Comparison of ENCODE assay signal across 8 cellular contexts in genomic region chr12:55797068-55797467, GRCh38. TPM values are rescaled to one million over a fixed set of nuclear protein-coding genes. Genes with fewer than 3 reads are reported as not detected.
DNase-seq lines count a peak whose midpoint lies in the region; ATAC-seq and TF ChIP-seq lines count a peak whose summit lies in the region.

No MANE protein-coding gene starts in this region.

- H3K9me3 Mint-ChIP-seq in neural crest cell, result no peaks in the 10 kb centered on the region

- H3K27ac ChIP-seq in AG04450 (ENCODE audit: low read depth, low read length), result no peak overlapping the region

- peak; percentile 61 for TF ChIP-seq CTCF in AG04450 (IDR thresholded peaks at IDR 0.05; ENCODE audit: low read depth, low read length)
- TF ChIP-seq CTCF in GM12865 (IDR thresholded peaks at IDR 0.05; ENCODE audit: insufficient read depth, low read depth, low read length, missing control alignments), result no peak
- TF ChIP-seq CTCF in epithelial cell of proximal tubule (conservative IDR thresholded peaks at IDR 0.05; ENCODE audit: low read depth, low read length), result peak; percentile 61
- TF ChIP-seq CTCF in neural crest cell (conservative IDR thresholded peaks at IDR 0.05), result peak; percentile 69

- peaks cover 13% of the 10 kb centered on the region for H3K36me3 Mint-ChIP-seq in neural crest cell (ENCODE audit: low read depth)

- peaks cover 10% of the 10 kb centered on the region for H3K4me1 Mint-ChIP-seq in neural crest cell

- H3K27me3 Mint-ChIP-seq in neural crest cell (ENCODE audit: low read depth), result no peaks in the 10 kb centered on the region

- no peaks in the 10 kb centered on the region for H3K9me3 ChIP-seq in AG04450 (ENCODE audit: control insufficient read depth, insufficient read depth, low read length)

- no peak for ATAC-seq in GM21381 (IDR thresholded peaks at IDR 0.05; ENCODE audit: unreplicated experiment)
- ATAC-seq in GM18502 (IDR thresholded peaks at IDR 0.05; ENCODE audit: poor library complexity, unreplicated experiment), result no peak

- DNase-seq in AG04450 (ENCODE audit: low read depth, low spot score) (no peak), GM12865 (ENCODE audit: low read depth) (peak; percentile 16), NCI-H69 (lab: John Stamatoyannopoulos, UW) (peak; percentile 55), epithelial cell of proximal tubule (ENCODE audit: low read depth) (no peak), neural crest cell (ENCODE audit: low read depth, low spot score) (peak; percentile 13)
- DNase-seq in activated T-cell treated with anti-CD3 and anti-CD28 coated beads, Interleukin-2, amount 50 U/mL, for 1 hour, result no peak

- CTCF ChIA-PET in AG04450 (lab: Charles Lee), result interaction anchor here (0.8 to 5.3 kb wide), 17 partner anchors 8 to 143 kb away, joined by 3 to 82 read pairs (median 4); partner anchors contain the start of genes ORMDL2 and SARNP

- H3K4me3 ChIP-seq in AG04450 (ENCODE audit: low read depth, low read length), result no peak overlapping the region
- H3K4me3 ChIP-seq in GM12865 (ENCODE audit: low read depth, low read length), result no peak overlapping the region
- H3K4me3 ChIP-seq in epithelial cell of proximal tubule (ENCODE audit: low read depth, low read length), result no peak overlapping the region

- no peak overlapping the region for H3K4me3 Mint-ChIP-seq in neural crest cell

- H3K27ac Mint-ChIP-seq in neural crest cell (ENCODE audit: unreplicated experiment), result no peak overlapping the region

- POLR2A ChIA-PET in AG04450 (lab: Yijun Ruan, JAX), result no interaction called here

- H3K27me3 ChIP-seq in AG04450 (ENCODE audit: control insufficient read depth, insufficient read depth, low read length), result no peaks in the 10 kb centered on the region

RNA-seq across cellular contexts. Expression of gene SARNP, which starts 20.5 kb away (rescaled TPM):
- polyA plus RNA-seq in AG04450 (2011; rRNA removed), result 129 and 178 TPM in 2 replicates
- polyA minus RNA-seq in AG04450 (2011; rRNA and poly(A)+ RNA removed), result 19.0 and 29.3 TPM in 2 replicates
- total RNA-seq in epithelial cell of proximal tubule (155 and 203 TPM in 2 replicates), neural crest cell (121 and 123 TPM in 2 replicates)

RNA-seq across cellular contexts. Expression of gene ORMDL2, which starts 20.8 kb away (rescaled TPM):
- polyA plus RNA-seq in AG04450 (2011; rRNA removed), result 40.9 and 49.3 TPM in 2 replicates
- polyA minus RNA-seq in AG04450 (2011; rRNA and poly(A)+ RNA removed), result 50.3 and 57.7 TPM in 2 replicates
- 40.5 and 47.1 TPM in 2 replicates for total RNA-seq in epithelial cell of proximal tubule
- total RNA-seq in neural crest cell, result 32.6 and 33.3 TPM in 2 replicates

RNA-seq across cellular contexts. Expression of gene DNAJC14, which starts 32.3 kb away (rescaled TPM):
- 10.9 and 15.0 TPM in 2 replicates for polyA plus RNA-seq in AG04450 (2011; rRNA removed)
- polyA minus RNA-seq in AG04450 (2011; rRNA and poly(A)+ RNA removed), result 12.3 and 16.6 TPM in 2 replicates
- total RNA-seq in epithelial cell of proximal tubule, result 24.7 and 41.5 TPM in 2 replicates
- 35.3 and 40.3 TPM in 2 replicates for total RNA-seq in neural crest cell

RNA-seq across cellular contexts. Expression of gene MMP19, which starts 45.7 kb away (rescaled TPM):
- 43.8 and 46.3 TPM in 2 replicates for polyA plus RNA-seq in AG04450 (2011; rRNA removed)
- polyA minus RNA-seq in AG04450 (2011; rRNA and poly(A)+ RNA removed), result 14.9 and 22.3 TPM in 2 replicates
- total RNA-seq in epithelial cell of proximal tubule (1.2 and 1.3 TPM in 2 replicates), neural crest cell (not detected in 2 replicates)

RNA-seq across cellular contexts. Expression of gene GDF11, which starts 54.1 kb away (rescaled TPM):
- 4.2 and 6.7 TPM in 2 replicates for polyA plus RNA-seq in AG04450 (2011; rRNA removed)
- 7.5 and 10.6 TPM in 2 replicates for polyA minus RNA-seq in AG04450 (2011; rRNA and poly(A)+ RNA removed)
- total RNA-seq in epithelial cell of proximal tubule, result 2.8 and 8.5 TPM in 2 replicates
- 66.6 and 67.0 TPM in 2 replicates for total RNA-seq in neural crest cell

Comparison
In these comparisons a context has a peak if more than half of its experiments do, and no peak if none do; other contexts are left out.
1. DNase-seq: peak in GM12865 (single experiment), NCI-H69 (single experiment) and neural crest cell (single experiment); none in AG04450 (single experiment), epithelial cell of proximal tubule (single experiment) and activated T-cell treated with anti-CD3 and anti-CD28 coated beads, Interleukin-2, amount 50 U/mL, for 1 hour (single experiment).